In genomic region chr6:87902383-87902782, GRCh38 we compare ENCODE assay signal across 20 cellular contexts.
DNase-seq lines count a peak whose midpoint lies in the region; ATAC-seq and TF ChIP-seq lines count a peak whose summit lies in the region.
"Had no signal": no experiment of that assay in that cellular context is flagged by ENCODE, and none has a peak within 500 bp of the region (broad histone marks: within the 10 kb centered on the region; RNA-seq: fewer than 3 reads in every experiment).

No MANE protein-coding gene starts in this region.

- H3K27ac Mint-ChIP-seq in stimulated activated memory B cell treated with anti-CD40 and anti-IgM and Interleukin-4, amounts not matched to agents 10 μg/mL and 1 μg/mL and 100 μg/mL, for 72 hours: peak overlapping the region; percentile 70

- DNase-seq in MV-4-11 (lab: John Stamatoyannopoulos, UW): peak; percentile 71
- DNase-seq in SKM-1 (lab: John Stamatoyannopoulos, UW; ENCODE audit: unreplicated experiment): peak; percentile 35
- no peak for DNase-seq in stimulated activated naive CD4-positive, alpha-beta T cell (lab: John Stamatoyannopoulos, UW)
- DNase-seq: C1 segment of cervical spinal cord, COR-L47, DMS153, EL, NCI-H1436 treated with DMSO at 0.1 percent for 48 hours, NCI-H2029 treated with DMSO at 0.1 percent for 48 hours, NCI-H510A, NCI-H82, RPMI8226, SJCRH30, SW 1271 had no signal

- H3K4me3 ChIP-seq in DOHH2 (ENCODE audit: low read length): no peak overlapping the region
- H3K4me3 ChIP-seq: A549, HAP-1, SJCRH30 had no signal

- no peaks in the 10 kb centered on the region for H3K9me2 ChIP-seq in DOHH2 (replicated peaks; ENCODE audit: control insufficient read depth, low read length)

- no peaks in the 10 kb centered on the region for H3K27me3 Mint-ChIP-seq in stimulated activated memory B cell treated with anti-CD40 and anti-IgM and Interleukin-4, amounts not matched to agents 10 μg/mL and 1 μg/mL and 100 μg/mL, for 72 hours

- H3K27ac ChIP-seq in DOHH2 (ENCODE audit: low read depth, low read length): peak overlapping the region; percentile 96
- H3K27ac ChIP-seq: A549, SJCRH30 had no signal

- H3F3A ChIP-seq in DOHH2 (ENCODE audit: control insufficient read depth, insufficient read depth): peaks cover 18% of the 10 kb centered on the region

- H3K4me1 Mint-ChIP-seq in stimulated activated memory B cell treated with anti-CD40 and anti-IgM and Interleukin-4, amounts not matched to agents 10 μg/mL and 1 μg/mL and 100 μg/mL, for 72 hours: peaks cover 27% of the 10 kb centered on the region

- peaks cover 12% of the 10 kb centered on the region for H3K36me3 ChIP-seq in DOHH2 (ENCODE audit: control insufficient read depth, low read length)
- H3K36me3 ChIP-seq: HAP-1, SJCRH30 had no signal

- peak overlapping the region; percentile 68 for H3K4me2 ChIP-seq in DOHH2 (ENCODE audit: low read length)
- H3K4me2 ChIP-seq: A549 had no signal

- no peak overlapping the region for H3K4me3 Mint-ChIP-seq in stimulated activated memory B cell treated with anti-CD40 and anti-IgM and Interleukin-4, amounts not matched to agents 10 μg/mL and 1 μg/mL and 100 μg/mL, for 72 hours

- no peaks in the 10 kb centered on the region for H4K20me1 ChIP-seq in DOHH2 (ENCODE audit: control insufficient read depth, insufficient read depth, low read depth, low read length)

- H3K9me3 Mint-ChIP-seq in stimulated activated memory B cell treated with anti-CD40 and anti-IgM and Interleukin-4, amounts not matched to agents 10 μg/mL and 1 μg/mL and 100 μg/mL, for 72 hours: no peaks in the 10 kb centered on the region

- no peaks in the 10 kb centered on the region for H3K36me3 Mint-ChIP-seq in stimulated activated memory B cell treated with anti-CD40 and anti-IgM and Interleukin-4, amounts not matched to agents 10 μg/mL and 1 μg/mL and 100 μg/mL, for 72 hours

- H3K4me1 ChIP-seq in DOHH2 (ENCODE audit: control insufficient read depth, low read length): peaks cover 99% of the 10 kb centered on the region
- H3K4me1 ChIP-seq: A549 had no signal

- H3K79me2 ChIP-seq in DOHH2 (ENCODE audit: control insufficient read depth, low read length): peaks cover 17% of the 10 kb centered on the region

- ATAC-seq in stimulated activated memory B cell treated with anti-CD40 and anti-IgM and Interleukin-4, amounts not matched to agents 10 μg/mL and 1 μg/mL and 100 μg/mL, for 72 hours: no peak
- ATAC-seq in GM21423 (IDR thresholded peaks at IDR 0.05; ENCODE audit: unreplicated experiment) (no peak), HG03159 (IDR thresholded peaks at IDR 0.05; ENCODE audit: unreplicated experiment) (no peak)
- ATAC-seq: A549 had no signal

- TF ChIP-seq CTCF in DOHH2 (IDR thresholded peaks at IDR 0.05; ENCODE audit: low read depth, low read length, poor library complexity, severe bottlenecking): no peak

- no peaks in the 10 kb centered on the region for H3K9me3 ChIP-seq in DOHH2 (ENCODE audit: control insufficient read depth, insufficient read depth, low read length)
- H3K9me3 ChIP-seq: A549, HAP-1, SJCRH30 had no signal

- H3K27me3 ChIP-seq in DOHH2 (ENCODE audit: control insufficient read depth, low read length): no peaks in the 10 kb centered on the region
- H3K27me3 ChIP-seq: SJCRH30 had no signal

Comparison
In these comparisons a context has a peak if more than half of its experiments do, and no peak if none do; other contexts are left out.
1. DNase-seq: peak in MV-4-11 (single experiment) and SKM-1 (single experiment); none in stimulated activated naive CD4-positive, alpha-beta T cell (0 of 6).